1 cellular context compared by ENCODE assay signal in genomic region chr2:147845608-147846002, GRCh38.
TF ChIP-seq lines count a peak whose summit lies in the region.

No MANE protein-coding gene starts in this region.

TF ChIP-seq in H1, 55 proteins besides CTCF, POLR2A, EP300 and RAD21 (continued from another document):
- TF ChIP-seq BRCA1 (IDR thresholded peaks at IDR 0.05; ENCODE audit: low read depth, low read length), result no peak
- no peak for TF ChIP-seq SUZ12 (IDR thresholded peaks at IDR 0.05; ENCODE audit: low read length)
- TF ChIP-seq SRF (IDR thresholded peaks at IDR 0.05; ENCODE audit: low read depth, low read length), result no peak
- no peak for TF ChIP-seq SIX5 (IDR thresholded peaks at IDR 0.05; ENCODE audit: low read depth, low read length)
- TF ChIP-seq JUND (IDR thresholded peaks at IDR 0.05; ENCODE audit: low read length), result no peak
- TF ChIP-seq ASH2L (IDR thresholded peaks at IDR 0.05; ENCODE audit: low read length), result no peak
- TF ChIP-seq NRF1 (IDR thresholded peaks at IDR 0.05; ENCODE audit: low read depth, low read length), result no peak
- no peak for TF ChIP-seq CHD7 (IDR thresholded peaks at IDR 0.05; ENCODE audit: insufficient replicate concordance, low read length)
- no peak for TF ChIP-seq SIRT6 (IDR thresholded peaks at IDR 0.05; ENCODE audit: low read length)
- no peak for TF ChIP-seq E2F6 (IDR thresholded peaks at IDR 0.05)
- TF ChIP-seq YY1 (IDR thresholded peaks at IDR 0.05; ENCODE audit: low read depth, low read length), result no peak
- no peak for TF ChIP-seq SP4 (IDR thresholded peaks at IDR 0.05; ENCODE audit: low read length)
- no peak for TF ChIP-seq ATF2 (IDR thresholded peaks at IDR 0.05; ENCODE audit: low read length)
